In the genomic region with DNA sequence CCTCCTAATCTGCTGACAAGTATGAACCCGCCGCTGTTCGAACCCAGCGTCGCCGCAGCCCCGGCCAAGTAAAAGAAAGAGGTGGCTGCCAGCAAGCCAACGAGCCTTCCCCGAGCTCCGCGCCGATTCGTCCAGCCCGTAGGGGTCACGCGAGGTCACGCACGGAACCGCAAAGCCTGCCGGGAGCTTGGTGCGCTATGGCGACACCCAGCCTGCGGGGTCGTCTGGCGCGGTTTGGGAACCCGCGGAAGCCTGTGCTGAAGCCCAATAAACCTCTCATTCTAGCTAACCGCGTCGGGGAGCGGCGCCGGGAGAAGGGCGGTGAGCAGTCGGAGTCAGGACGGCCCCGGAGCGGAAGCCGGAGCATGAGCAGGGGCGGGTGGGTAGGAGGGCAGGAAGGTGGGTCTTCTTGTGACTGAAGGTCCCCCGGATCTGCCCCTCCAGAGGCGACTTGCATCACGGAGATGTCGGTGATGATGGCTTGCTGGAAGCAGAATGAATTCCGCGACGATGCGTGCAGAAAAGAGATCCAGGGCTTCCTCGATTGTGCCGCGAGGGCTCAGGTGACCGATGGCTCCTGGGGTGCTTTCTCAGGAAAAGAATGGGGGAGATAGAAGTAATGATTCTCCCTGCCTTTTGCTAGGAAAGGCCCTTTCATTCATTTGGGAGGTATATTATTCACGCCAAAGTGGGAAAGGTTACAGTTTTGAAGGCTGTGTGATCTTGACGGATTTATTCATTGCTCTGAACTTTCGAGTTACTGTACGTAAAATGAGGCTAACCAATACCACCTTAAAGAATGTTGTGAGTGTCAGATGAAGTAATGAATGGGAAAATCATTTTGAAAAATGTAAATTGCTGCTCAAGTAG, we compare ENCODE assay signal across 8 cellular contexts. TPM values are rescaled to one million over a fixed set of nuclear protein-coding genes. Genes with fewer than 3 reads are reported as not detected.
A peak's percentile ranks its signal among the peaks of the same experiment; 100 is the strongest.
DNase-seq lines count a peak whose midpoint lies in the region; ATAC-seq, FAIRE-seq and TF ChIP-seq lines count a peak whose summit lies in the region.

CHCHD1 (plus strand) TSS at position 170 of the 870 bp plus-strand sequence; CDS start at position 198, 28 bp downstream.

- H3K4me3 ChIP-seq in CD4-positive, CD25-positive, alpha-beta regulatory T cell (ENCODE audit: low read depth, low read length): peak within 1 kb of the TSS; percentile 92
- H3K4me3 ChIP-seq in OCI-LY3 (ENCODE audit: low read length) (peak within 1 kb of the TSS; percentile 97), epithelial cell of esophagus (ENCODE audit: low read length) (peak within 1 kb of the TSS; percentile 81), mucosa of descending colon (peak within 1 kb of the TSS; percentile 95)

- H3K27ac ChIP-seq in CD4-positive, CD25-positive, alpha-beta regulatory T cell (ENCODE audit: insufficient read depth, low read length, poor library complexity, severe bottlenecking): peak within 1 kb of the TSS; percentile 85
- H3K27ac ChIP-seq in OCI-LY3 (ENCODE audit: low read length): peak within 1 kb of the TSS; percentile 51

- H2AFZ ChIP-seq in OCI-LY3 (ENCODE audit: low read depth, low read length): peak within 1 kb of the TSS; percentile 58; the same call in 1 of the 2 replicates

- DNase-seq in CD4-positive, CD25-positive, alpha-beta regulatory T cell: peak; percentile 88 to 92 (median 88)
- DNase-seq in HTR-8/SVneo (ENCODE audit: insufficient read length, low spot score) (peak; percentile 88), activated T-cell treated with anti-CD3 and anti-CD28 coated beads for 24 hours (ENCODE audit: low read depth) (peak; percentile 90), epithelial cell of esophagus (ENCODE audit: low read depth) (peak; percentile 86), mucosa of descending colon (peak; percentile 95 to 96 (median 95))
- DNase-seq in stimulated activated CD8-positive, alpha-beta memory T cell treated with anti-CD3 and anti-CD28 coated beads, Interleukin-4, amount 100 ng/mL, for 1 hour (ENCODE audit: low read depth in 2 of 2, low spot score in 1 of 2): peak; percentile 71 to 83

- no peaks in the 10 kb centered on the region for H4K20me1 ChIP-seq in OCI-LY3 (ENCODE audit: insufficient read depth, low read length)

- peak within 1 kb of the TSS; percentile 95 to 100 (median 98) for H3K4me3 Mint-ChIP-seq in CD4-positive, CD25-positive, alpha-beta regulatory T cell

- H3K36me3 Mint-ChIP-seq in CD4-positive, CD25-positive, alpha-beta regulatory T cell: peaks cover under 1% of the 10 kb centered on the region

- peak within 1 kb of the TSS; percentile 93 to 100 (median 99) for H3K27ac Mint-ChIP-seq in CD4-positive, CD25-positive, alpha-beta regulatory T cell

- H3K79me2 ChIP-seq in OCI-LY3 (ENCODE audit: low read length): peaks cover 67% of the 10 kb centered on the region

- intact Hi-C loops in mucosa of descending colon (cut with DNase I, micrococcal nuclease): no loop called here

- H3K4me1 Mint-ChIP-seq in CD4-positive, CD25-positive, alpha-beta regulatory T cell: peaks cover 34 to 69% (median 46%) of the 10 kb centered on the region in 4 donors

- peak; percentile 70 to 71 for ATAC-seq in CD4-positive, CD25-positive, alpha-beta regulatory T cell (ENCODE audit: low read depth in 2 of 2)
- ATAC-seq in GM19455 (IDR thresholded peaks at IDR 0.05; ENCODE audit: unreplicated experiment): peak; percentile 56
- ATAC-seq in mucosa of descending colon: peak; percentile 82

- peak; percentile 85 for FAIRE-seq in HTR-8/SVneo (lab: Jason Lieb, UNC)

- H3K9me3 Mint-ChIP-seq in CD4-positive, CD25-positive, alpha-beta regulatory T cell: no peaks in the 10 kb centered on the region

- peaks cover 51% of the 10 kb centered on the region for H3K4me1 ChIP-seq in CD4-positive, CD25-positive, alpha-beta regulatory T cell (ENCODE audit: control insufficient read depth, insufficient read depth, low read length, poor library complexity, severe bottlenecking)
- H3K4me1 ChIP-seq in OCI-LY3 (ENCODE audit: low read length) (peaks cover 30% of the 10 kb centered on the region), mucosa of descending colon (ENCODE audit: low read depth) (peaks cover 40% of the 10 kb centered on the region)

- H3K9me3 ChIP-seq in CD4-positive, CD25-positive, alpha-beta regulatory T cell (ENCODE audit: control insufficient read depth in 2 of 2, low read length in 2 of 2): no peaks in the 10 kb centered on the region
- H3K9me3 ChIP-seq in OCI-LY3 (ENCODE audit: insufficient read depth, low read length) (no peaks in the 10 kb centered on the region), mucosa of descending colon (no peaks in the 10 kb centered on the region)

- peak within 1 kb of the TSS; percentile 93 for H3K4me2 ChIP-seq in OCI-LY3 (ENCODE audit: low read length)

- TF ChIP-seq CTCF in OCI-LY3 (IDR thresholded peaks at IDR 0.05; ENCODE audit: low read depth, low read length) (no peak), epithelial cell of esophagus (IDR thresholded peaks at IDR 0.05; ENCODE audit: insufficient read depth, low read depth, low read length, missing control alignments) (no peak), mucosa of descending colon (IDR thresholded peaks at IDR 0.05) (no peak)

- peaks cover 11% of the 10 kb centered on the region for H3K36me3 ChIP-seq in CD4-positive, CD25-positive, alpha-beta regulatory T cell (ENCODE audit: control insufficient read depth, insufficient read depth, low read length)
- H3K36me3 ChIP-seq in OCI-LY3 (replicated peaks; ENCODE audit: low read depth, low read length): peaks cover 6% of the 10 kb centered on the region
- peaks cover 4% of the 10 kb centered on the region for H3K36me3 ChIP-seq in mucosa of descending colon (ENCODE audit: low read depth)

- H3K9ac ChIP-seq in OCI-LY3 (ENCODE audit: low read length): peak within 1 kb of the TSS; percentile 73

- H3K27me3 ChIP-seq in CD4-positive, CD25-positive, alpha-beta regulatory T cell (ENCODE audit: control insufficient read depth, insufficient read depth, low read length): no peaks in the 10 kb centered on the region
- H3K27me3 ChIP-seq in OCI-LY3 (ENCODE audit: low read depth, low read length): no peaks in the 10 kb centered on the region

- peaks cover 9% of the 10 kb centered on the region for H3K27me3 Mint-ChIP-seq in CD4-positive, CD25-positive, alpha-beta regulatory T cell

RNA-seq across cellular contexts. Expression of gene CHCHD1, which starts in this region (rescaled TPM):
- 6.3 TPM for total RNA-seq in CD4-positive, CD25-positive, alpha-beta regulatory T cell
- 10 to 100 TPM; 63.6 to 79.3 (median 70.0) TPM for polyA plus RNA-seq in CD4-positive, CD25-positive, alpha-beta regulatory T cell
- 10 to 100 TPM; 19.8 to 26.2 (median 22.7) TPM for total RNA-seq in mucosa of descending colon

Comparison
In these comparisons a context has a peak if more than half of its experiments do, and no peak if none do; other contexts are left out.
1. Peak in every context shown above with its lines: DNase-seq, ATAC-seq, H3K4me3 ChIP-seq and H3K27ac ChIP-seq.